13 cellular contexts compared by ENCODE assay signal in the genomic region with DNA sequence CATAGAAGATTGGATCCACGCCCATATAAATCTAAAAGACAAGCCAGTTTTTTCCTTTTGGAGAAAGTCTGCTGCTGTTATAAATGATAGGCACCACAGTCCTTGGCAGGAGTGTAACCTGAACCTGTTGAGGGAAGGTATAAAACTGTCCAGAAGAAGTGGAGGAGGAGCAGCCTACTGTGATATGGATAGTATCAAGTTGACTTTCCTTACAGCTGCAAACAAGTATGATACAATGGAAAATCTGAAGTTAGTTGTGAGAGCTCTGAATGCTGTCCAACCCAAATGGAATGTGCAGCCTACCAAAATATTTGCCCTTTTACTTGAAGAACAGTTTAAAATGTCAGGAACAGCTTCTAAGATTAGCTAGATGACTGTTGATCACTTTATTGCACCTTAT.
"Had no signal": no experiment of that assay in that cellular context is flagged by ENCODE, and none has a peak within 500 bp of the region (broad histone marks: within the 10 kb centered on the region; RNA-seq: fewer than 3 reads in every experiment).

No MANE protein-coding gene starts in this region.

- H3K9me3 ChIP-seq: breast epithelium, esophagus muscularis mucosa, neutrophil, prostate gland, testis had no signal

- H3K4me3 ChIP-seq: breast epithelium, esophagus muscularis mucosa, prostate gland, testis had no signal

- DNase-seq: activated naive CD4-positive, alpha-beta T cell treated with anti-CD3 and anti-CD28 coated beads, Interleukin-2, amount 10 ng/mL, durations not matched to agents 7 days and 5 days; kidney; naive thymus-derived CD4-positive, alpha-beta T cell; stimulated activated CD4-positive, alpha-beta T cell treated with anti-CD3 and anti-CD28 coated beads, Interleukin-15, amount 100 ng/mL, for 24 hours; stimulated activated CD4-positive, alpha-beta T cell treated with anti-CD3 and anti-CD28 coated beads, Interleukin-4, amount 100 ng/mL, for 24 hours; stimulated activated naive CD8-positive, alpha-beta T cell treated with anti-CD3 and anti-CD28 coated beads, Interleukin-15, amount 100 ng/mL, for 72 hours; SW 1271; testis had no signal

- H3K27me3 ChIP-seq: breast epithelium, esophagus muscularis mucosa, neutrophil, testis had no signal

- ATAC-seq: activated CD4-positive, CD25-positive, alpha-beta regulatory T cell treated with anti-CD3 and anti-CD28 coated beads, Interleukin-2, amount 50 U/mL, for 24 hours; naive thymus-derived CD4-positive, alpha-beta T cell; stimulated activated naive CD8-positive, alpha-beta T cell treated with anti-CD3 and anti-CD28 coated beads, Interleukin-15, amount 100 ng/mL, for 72 hours had no signal

- H3K27ac ChIP-seq: breast epithelium, esophagus muscularis mucosa, neutrophil, prostate gland, testis had no signal

- H3K4me1 ChIP-seq: breast epithelium, prostate gland, testis had no signal

- H3K36me3 ChIP-seq: breast epithelium, esophagus muscularis mucosa, neutrophil, prostate gland had no signal
